ENCODE assay signal across 14 cellular contexts in the genomic region with DNA sequence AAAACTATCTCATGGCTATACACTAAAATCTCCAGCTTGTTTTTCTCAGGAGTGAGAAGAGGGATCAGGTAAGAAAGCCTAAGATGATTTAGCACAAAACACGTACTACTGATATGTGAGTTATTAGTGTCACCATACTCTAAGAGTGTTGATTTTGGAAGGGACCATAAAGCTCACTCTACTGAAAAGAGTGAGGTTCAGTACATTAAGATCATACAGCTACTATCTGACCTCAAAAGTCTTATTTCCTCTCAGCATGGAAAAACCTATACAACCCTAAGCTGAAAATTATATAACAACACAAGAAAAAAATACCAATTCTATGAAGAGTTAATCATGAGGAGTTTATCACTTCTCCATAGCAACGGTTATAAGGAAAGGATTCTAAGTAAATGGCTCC.
"Had no signal": no experiment of that assay in that cellular context is flagged by ENCODE, and none has a peak within 500 bp of the region (broad histone marks: within the 10 kb centered on the region; RNA-seq: fewer than 3 reads in every experiment).

No MANE protein-coding gene starts in this region.

- H3K9me3 ChIP-seq: neutrophil, sigmoid colon, tibial nerve had no signal

- H3K27ac ChIP-seq: epithelial cell of prostate, neutrophil, parathyroid adenoma, sigmoid colon, tibial nerve had no signal

- H3K27me3 Mint-ChIP-seq: naive thymus-derived CD8-positive, alpha-beta T cell; stimulated activated naive B cell treated with anti-CD40 and anti-IgM and Interleukin-4, amounts not matched to agents 10 μg/mL and 1 μg/mL and 100 μg/mL, for 72 hours had no signal

- ATAC-seq: left ventricle myocardium superior; naive thymus-derived CD8-positive, alpha-beta T cell; stimulated activated naive B cell treated with anti-CD40 and anti-IgM and Interleukin-4, amounts not matched to agents 10 μg/mL and 1 μg/mL and 100 μg/mL, for 72 hours had no signal

- H3K9me3 Mint-ChIP-seq: naive thymus-derived CD8-positive, alpha-beta T cell; stimulated activated naive B cell treated with anti-CD40 and anti-IgM and Interleukin-4, amounts not matched to agents 10 μg/mL and 1 μg/mL and 100 μg/mL, for 72 hours had no signal

- H3K27me3 ChIP-seq: neutrophil, sigmoid colon, tibial nerve had no signal

- H3K4me3 ChIP-seq: sigmoid colon, tibial nerve had no signal

- DNase-seq: activated CD4-positive, alpha-beta T cell treated with anti-CD3 and anti-CD28 coated beads, Interleukin-2, amount 50 U/mL, for 48 hours; amniotic stem cell; foreskin fibroblast; left ventricle myocardium superior; naive thymus-derived CD8-positive, alpha-beta T cell; sigmoid colon; stimulated activated CD4-positive, alpha-beta T cell treated with anti-CD3 and anti-CD28 coated beads, Interleukin-4, amount 100 ng/mL, for 24 hours; stimulated activated naive B cell treated with anti-CD40 and anti-IgM and Interleukin-4, amounts not matched to agents 10 μg/mL and 1 μg/mL and 100 μg/mL, for 72 hours; T-helper 1 cell; T1000 had no signal

- H3K4me3 Mint-ChIP-seq: naive thymus-derived CD8-positive, alpha-beta T cell; stimulated activated naive B cell treated with anti-CD40 and anti-IgM and Interleukin-4, amounts not matched to agents 10 μg/mL and 1 μg/mL and 100 μg/mL, for 72 hours had no signal

- H3K4me1 ChIP-seq: parathyroid adenoma, sigmoid colon had no signal
